In the genomic region with DNA sequence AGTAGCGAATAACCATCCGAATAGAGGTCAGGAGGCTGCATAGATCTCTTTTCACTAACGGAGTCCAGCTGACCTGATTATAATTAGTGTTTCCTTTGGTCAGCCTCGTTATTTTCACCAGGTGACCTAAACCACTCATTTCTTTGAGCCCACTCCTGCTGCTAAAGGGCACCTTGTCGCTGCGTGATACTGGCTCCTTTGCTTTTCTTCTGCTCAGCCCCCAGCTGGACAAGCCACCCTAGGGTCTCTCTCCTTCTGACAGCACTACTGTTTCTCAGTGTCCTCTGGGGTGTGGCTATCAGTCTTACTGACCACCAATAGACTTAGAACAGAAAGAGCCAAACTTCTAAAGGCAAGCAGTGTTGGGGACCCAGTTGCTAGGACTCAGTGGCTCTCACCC, we compare ENCODE assay signal across 2 cellular contexts.
TF ChIP-seq lines count a peak whose summit lies in the region.

No MANE protein-coding gene starts in this region.

TF ChIP-seq in GM23338, 12 proteins besides CTCF, POLR2A, EP300 and RAD21:
- TF ChIP-seq EZH2 (IDR thresholded peaks at IDR 0.05; ENCODE audit: low read depth, unreplicated experiment), result no peak
- TF ChIP-seq, protein P1, sequence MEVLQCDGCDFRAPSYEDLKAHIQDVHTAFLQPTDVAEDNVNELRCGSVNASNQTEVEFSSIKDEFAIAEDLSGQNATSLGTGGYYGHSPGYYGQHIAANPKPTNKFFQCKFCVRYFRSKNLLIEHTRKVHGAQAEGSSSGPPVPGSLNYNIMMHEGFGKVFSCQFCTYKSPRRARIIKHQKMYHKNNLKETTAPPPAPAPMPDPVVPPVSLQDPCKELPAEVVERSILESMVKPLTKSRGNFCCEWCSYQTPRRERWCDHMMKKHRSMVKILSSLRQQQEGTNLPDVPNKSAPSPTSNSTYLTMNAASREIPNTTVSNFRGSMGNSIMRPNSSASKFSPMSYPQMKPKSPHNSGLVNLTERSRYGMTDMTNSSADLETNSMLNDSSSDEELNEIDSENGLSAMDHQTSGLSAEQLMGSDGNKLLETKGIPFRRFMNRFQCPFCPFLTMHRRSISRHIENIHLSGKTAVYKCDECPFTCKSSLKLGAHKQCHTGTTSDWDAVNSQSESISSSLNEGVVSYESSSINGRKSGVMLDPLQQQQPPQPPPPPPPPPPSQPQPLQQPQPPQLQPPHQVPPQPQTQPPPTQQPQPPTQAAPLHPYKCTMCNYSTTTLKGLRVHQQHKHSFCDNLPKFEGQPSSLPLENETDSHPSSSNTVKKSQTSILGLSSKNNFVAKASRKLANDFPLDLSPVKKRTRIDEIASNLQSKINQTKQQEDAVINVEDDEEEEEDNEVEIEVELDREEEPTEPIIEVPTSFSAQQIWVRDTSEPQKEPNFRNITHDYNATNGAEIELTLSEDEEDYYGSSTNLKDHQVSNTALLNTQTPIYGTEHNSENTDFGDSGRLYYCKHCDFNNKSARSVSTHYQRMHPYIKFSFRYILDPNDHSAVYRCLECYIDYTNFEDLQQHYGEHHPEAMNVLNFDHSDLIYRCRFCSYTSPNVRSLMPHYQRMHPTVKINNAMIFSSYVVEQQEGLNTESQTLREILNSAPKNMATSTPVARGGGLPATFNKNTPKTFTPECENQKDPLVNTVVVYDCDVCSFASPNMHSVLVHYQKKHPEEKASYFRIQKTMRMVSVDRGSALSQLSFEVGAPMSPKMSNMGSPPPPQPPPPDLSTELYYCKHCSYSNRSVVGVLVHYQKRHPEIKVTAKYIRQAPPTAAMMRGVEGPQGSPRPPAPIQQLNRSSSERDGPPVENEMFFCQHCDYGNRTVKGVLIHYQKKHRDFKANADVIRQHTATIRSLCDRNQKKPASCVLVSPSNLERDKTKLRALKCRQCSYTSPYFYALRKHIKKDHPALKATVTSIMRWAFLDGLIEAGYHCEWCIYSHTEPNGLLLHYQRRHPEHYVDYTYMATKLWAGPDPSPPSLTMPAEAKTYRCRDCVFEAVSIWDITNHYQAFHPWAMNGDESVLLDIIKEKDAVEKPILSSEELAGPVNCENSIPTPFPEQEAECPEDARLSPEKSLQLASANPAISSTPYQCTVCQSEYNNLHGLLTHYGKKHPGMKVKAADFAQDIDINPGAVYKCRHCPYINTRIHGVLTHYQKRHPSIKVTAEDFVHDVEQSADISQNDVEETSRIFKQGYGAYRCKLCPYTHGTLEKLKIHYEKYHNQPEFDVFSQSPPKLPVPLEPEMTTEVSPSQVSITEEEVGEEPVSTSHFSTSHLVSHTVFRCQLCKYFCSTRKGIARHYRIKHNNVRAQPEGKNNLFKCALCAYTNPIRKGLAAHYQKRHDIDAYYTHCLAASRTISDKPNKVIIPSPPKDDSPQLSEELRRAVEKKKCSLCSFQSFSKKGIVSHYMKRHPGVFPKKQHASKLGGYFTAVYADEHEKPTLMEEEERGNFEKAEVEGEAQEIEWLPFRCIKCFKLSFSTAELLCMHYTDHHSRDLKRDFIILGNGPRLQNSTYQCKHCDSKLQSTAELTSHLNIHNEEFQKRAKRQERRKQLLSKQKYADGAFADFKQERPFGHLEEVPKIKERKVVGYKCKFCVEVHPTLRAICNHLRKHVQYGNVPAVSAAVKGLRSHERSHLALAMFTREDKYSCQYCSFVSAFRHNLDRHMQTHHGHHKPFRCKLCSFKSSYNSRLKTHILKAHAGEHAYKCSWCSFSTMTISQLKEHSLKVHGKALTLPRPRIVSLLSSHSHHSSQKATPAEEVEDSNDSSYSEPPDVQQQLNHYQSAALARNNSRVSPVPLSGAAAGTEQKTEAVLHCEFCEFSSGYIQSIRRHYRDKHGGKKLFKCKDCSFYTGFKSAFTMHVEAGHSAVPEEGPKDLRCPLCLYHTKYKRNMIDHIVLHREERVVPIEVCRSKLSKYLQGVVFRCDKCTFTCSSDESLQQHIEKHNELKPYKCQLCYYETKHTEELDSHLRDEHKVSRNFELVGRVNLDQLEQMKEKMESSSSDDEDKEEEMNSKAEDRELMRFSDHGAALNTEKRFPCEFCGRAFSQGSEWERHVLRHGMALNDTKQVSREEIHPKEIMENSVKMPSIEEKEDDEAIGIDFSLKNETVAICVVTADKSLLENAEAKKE (CRISPR knock-in tag; IDR thresholded peaks at IDR 0.05), result no peak
- TF ChIP-seq EZH2phosphoT487 (IDR thresholded peaks at IDR 0.05; ENCODE audit: unreplicated experiment), result no peak
- TF ChIP-seq NANOG (IDR thresholded peaks at IDR 0.05; ENCODE audit: borderline replicate concordance), result peak; percentile 64
- no peak for TF ChIP-seq JUNB (IDR thresholded peaks at IDR 0.05; ENCODE audit: unreplicated experiment)

TF ChIP-seq in H1, 55 proteins besides CTCF, POLR2A, EP300 and RAD21:
- TF ChIP-seq SIN3A (conservative IDR thresholded peaks at IDR 0.05 in 1 of 2, IDR thresholded peaks at IDR 0.05 in 1 of 2; ENCODE audit: low read depth in 1 of 2, low read length in 2 of 2), result no peak
- TF ChIP-seq SUZ12 (IDR thresholded peaks at IDR 0.05; ENCODE audit: low read length), result no peak
- TF ChIP-seq TAF1 (IDR thresholded peaks at IDR 0.05; ENCODE audit: low read depth, low read length), result no peak
- no peak for TF ChIP-seq YY1 (IDR thresholded peaks at IDR 0.05; ENCODE audit: low read depth, low read length)
- TF ChIP-seq RFX5 (IDR thresholded peaks at IDR 0.05; ENCODE audit: borderline replicate concordance, low read depth, low read length), result no peak
- TF ChIP-seq, protein P2, sequence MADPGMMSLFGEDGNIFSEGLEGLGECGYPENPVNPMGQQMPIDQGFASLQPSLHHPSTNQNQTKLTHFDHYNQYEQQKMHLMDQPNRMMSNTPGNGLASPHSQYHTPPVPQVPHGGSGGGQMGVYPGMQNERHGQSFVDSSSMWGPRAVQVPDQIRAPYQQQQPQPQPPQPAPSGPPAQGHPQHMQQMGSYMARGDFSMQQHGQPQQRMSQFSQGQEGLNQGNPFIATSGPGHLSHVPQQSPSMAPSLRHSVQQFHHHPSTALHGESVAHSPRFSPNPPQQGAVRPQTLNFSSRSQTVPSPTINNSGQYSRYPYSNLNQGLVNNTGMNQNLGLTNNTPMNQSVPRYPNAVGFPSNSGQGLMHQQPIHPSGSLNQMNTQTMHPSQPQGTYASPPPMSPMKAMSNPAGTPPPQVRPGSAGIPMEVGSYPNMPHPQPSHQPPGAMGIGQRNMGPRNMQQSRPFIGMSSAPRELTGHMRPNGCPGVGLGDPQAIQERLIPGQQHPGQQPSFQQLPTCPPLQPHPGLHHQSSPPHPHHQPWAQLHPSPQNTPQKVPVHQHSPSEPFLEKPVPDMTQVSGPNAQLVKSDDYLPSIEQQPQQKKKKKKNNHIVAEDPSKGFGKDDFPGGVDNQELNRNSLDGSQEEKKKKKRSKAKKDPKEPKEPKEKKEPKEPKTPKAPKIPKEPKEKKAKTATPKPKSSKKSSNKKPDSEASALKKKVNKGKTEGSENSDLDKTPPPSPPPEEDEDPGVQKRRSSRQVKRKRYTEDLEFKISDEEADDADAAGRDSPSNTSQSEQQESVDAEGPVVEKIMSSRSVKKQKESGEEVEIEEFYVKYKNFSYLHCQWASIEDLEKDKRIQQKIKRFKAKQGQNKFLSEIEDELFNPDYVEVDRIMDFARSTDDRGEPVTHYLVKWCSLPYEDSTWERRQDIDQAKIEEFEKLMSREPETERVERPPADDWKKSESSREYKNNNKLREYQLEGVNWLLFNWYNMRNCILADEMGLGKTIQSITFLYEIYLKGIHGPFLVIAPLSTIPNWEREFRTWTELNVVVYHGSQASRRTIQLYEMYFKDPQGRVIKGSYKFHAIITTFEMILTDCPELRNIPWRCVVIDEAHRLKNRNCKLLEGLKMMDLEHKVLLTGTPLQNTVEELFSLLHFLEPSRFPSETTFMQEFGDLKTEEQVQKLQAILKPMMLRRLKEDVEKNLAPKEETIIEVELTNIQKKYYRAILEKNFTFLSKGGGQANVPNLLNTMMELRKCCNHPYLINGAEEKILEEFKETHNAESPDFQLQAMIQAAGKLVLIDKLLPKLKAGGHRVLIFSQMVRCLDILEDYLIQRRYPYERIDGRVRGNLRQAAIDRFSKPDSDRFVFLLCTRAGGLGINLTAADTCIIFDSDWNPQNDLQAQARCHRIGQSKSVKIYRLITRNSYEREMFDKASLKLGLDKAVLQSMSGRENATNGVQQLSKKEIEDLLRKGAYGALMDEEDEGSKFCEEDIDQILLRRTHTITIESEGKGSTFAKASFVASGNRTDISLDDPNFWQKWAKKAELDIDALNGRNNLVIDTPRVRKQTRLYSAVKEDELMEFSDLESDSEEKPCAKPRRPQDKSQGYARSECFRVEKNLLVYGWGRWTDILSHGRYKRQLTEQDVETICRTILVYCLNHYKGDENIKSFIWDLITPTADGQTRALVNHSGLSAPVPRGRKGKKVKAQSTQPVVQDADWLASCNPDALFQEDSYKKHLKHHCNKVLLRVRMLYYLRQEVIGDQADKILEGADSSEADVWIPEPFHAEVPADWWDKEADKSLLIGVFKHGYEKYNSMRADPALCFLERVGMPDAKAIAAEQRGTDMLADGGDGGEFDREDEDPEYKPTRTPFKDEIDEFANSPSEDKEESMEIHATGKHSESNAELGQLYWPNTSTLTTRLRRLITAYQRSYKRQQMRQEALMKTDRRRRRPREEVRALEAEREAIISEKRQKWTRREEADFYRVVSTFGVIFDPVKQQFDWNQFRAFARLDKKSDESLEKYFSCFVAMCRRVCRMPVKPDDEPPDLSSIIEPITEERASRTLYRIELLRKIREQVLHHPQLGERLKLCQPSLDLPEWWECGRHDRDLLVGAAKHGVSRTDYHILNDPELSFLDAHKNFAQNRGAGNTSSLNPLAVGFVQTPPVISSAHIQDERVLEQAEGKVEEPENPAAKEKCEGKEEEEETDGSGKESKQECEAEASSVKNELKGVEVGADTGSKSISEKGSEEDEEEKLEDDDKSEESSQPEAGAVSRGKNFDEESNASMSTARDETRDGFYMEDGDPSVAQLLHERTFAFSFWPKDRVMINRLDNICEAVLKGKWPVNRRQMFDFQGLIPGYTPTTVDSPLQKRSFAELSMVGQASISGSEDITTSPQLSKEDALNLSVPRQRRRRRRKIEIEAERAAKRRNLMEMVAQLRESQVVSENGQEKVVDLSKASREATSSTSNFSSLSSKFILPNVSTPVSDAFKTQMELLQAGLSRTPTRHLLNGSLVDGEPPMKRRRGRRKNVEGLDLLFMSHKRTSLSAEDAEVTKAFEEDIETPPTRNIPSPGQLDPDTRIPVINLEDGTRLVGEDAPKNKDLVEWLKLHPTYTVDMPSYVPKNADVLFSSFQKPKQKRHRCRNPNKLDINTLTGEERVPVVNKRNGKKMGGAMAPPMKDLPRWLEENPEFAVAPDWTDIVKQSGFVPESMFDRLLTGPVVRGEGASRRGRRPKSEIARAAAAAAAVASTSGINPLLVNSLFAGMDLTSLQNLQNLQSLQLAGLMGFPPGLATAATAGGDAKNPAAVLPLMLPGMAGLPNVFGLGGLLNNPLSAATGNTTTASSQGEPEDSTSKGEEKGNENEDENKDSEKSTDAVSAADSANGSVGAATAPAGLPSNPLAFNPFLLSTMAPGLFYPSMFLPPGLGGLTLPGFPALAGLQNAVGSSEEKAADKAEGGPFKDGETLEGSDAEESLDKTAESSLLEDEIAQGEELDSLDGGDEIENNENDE (IDR thresholded peaks at IDR 0.05; ENCODE audit: insufficient replicate concordance, low read length), result peak; percentile 31
- TF ChIP-seq POU5F1 (IDR thresholded peaks at IDR 0.05; ENCODE audit: low read depth, low read length), result no peak
